Comparison of ENCODE assay signal across 8 cellular contexts in the genomic region with DNA sequence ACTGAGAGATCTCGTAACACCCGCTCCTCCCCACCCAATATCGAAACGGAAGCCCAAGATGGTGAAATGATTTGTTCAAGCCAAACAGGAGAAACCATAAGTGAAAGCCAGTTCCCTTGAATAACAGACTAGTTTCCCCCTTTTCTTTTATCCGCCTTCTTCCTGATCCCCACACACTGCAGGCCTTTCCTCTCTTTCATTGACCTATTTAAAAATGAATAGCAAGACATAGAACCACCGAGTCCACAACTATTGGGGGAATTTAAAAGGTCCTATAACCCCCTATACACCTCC. TPM values are rescaled to one million over a fixed set of nuclear protein-coding genes. Genes with fewer than 3 reads are reported as not detected.
DNase-seq lines count a peak whose midpoint lies in the region; ATAC-seq and TF ChIP-seq lines count a peak whose summit lies in the region.

No MANE protein-coding gene starts in this region.

- peak overlapping the region; percentile 95 for H3K4me3 Mint-ChIP-seq in endothelial cell (ENCODE audit: unreplicated experiment)
- H3K4me3 Mint-ChIP-seq in osteocyte (ENCODE audit: unreplicated experiment), result peak overlapping the region; percentile 84

- H3K79me2 ChIP-seq in DND-41 (ENCODE audit: insufficient read depth, low read length), result peaks cover 24% of the 10 kb centered on the region

- H3K4me1 Mint-ChIP-seq in endothelial cell (ENCODE audit: unreplicated experiment) (peaks cover 18% of the 10 kb centered on the region), osteocyte (ENCODE audit: unreplicated experiment) (peaks cover 20% of the 10 kb centered on the region)

- TF ChIP-seq CTCF in DND-41 (IDR thresholded peaks at IDR 0.05; ENCODE audit: borderline replicate concordance, extremely low read depth, low read length, poor library complexity, severe bottlenecking), result no peak
- no peak for TF ChIP-seq CTCF in endothelial cell (IDR thresholded peaks at IDR 0.05; ENCODE audit: unreplicated experiment)
- no peak for TF ChIP-seq CTCF in osteocyte (IDR thresholded peaks at IDR 0.05)

- no peaks in the 10 kb centered on the region for H4K20me1 ChIP-seq in DND-41 (ENCODE audit: insufficient read depth, low read length)

- H3K9me3 Mint-ChIP-seq in endothelial cell (ENCODE audit: unreplicated experiment), result no peaks in the 10 kb centered on the region
- H3K9me3 Mint-ChIP-seq in osteocyte (ENCODE audit: unreplicated experiment), result no peaks in the 10 kb centered on the region

- H3K27ac Mint-ChIP-seq in endothelial cell (ENCODE audit: unreplicated experiment) (peak overlapping the region; percentile 96), osteocyte (ENCODE audit: unreplicated experiment) (peak overlapping the region; percentile 94)

- H3K4me1 ChIP-seq in DND-41 (ENCODE audit: insufficient read depth, low read length) (peaks cover 29% of the 10 kb centered on the region), NT2/D1 (ENCODE audit: insufficient read depth, insufficient read length) (no peaks in the 10 kb centered on the region)

- H3K27me3 ChIP-seq in DND-41 (ENCODE audit: insufficient read depth, low read length, poor library complexity) (no peaks in the 10 kb centered on the region), NT2/D1 (ENCODE audit: insufficient read depth, insufficient read length) (no peaks in the 10 kb centered on the region)

- H3K36me3 Mint-ChIP-seq in endothelial cell (ENCODE audit: low read depth, unreplicated experiment) (peaks cover 9% of the 10 kb centered on the region), osteocyte (ENCODE audit: unreplicated experiment) (peaks cover 14% of the 10 kb centered on the region)

- peaks cover 28% of the 10 kb centered on the region for H3K36me3 ChIP-seq in DND-41 (ENCODE audit: insufficient read depth, low read length)
- peaks cover 32% of the 10 kb centered on the region for H3K36me3 ChIP-seq in NT2/D1 (ENCODE audit: insufficient read depth, insufficient read length, low read length)

- peak overlapping the region; percentile 82 for H2AFZ ChIP-seq in DND-41 (ENCODE audit: low read depth, low read length)

- peak overlapping the region; percentile 92 for H3K27ac ChIP-seq in DND-41 (ENCODE audit: low read length)

- no peaks in the 10 kb centered on the region for H3K27me3 Mint-ChIP-seq in endothelial cell (ENCODE audit: unreplicated experiment)
- H3K27me3 Mint-ChIP-seq in osteocyte (ENCODE audit: unreplicated experiment), result no peaks in the 10 kb centered on the region

- H3K4me3 ChIP-seq in DND-41 (ENCODE audit: low read depth in 1 of 2, low read length in 2 of 2) (peak overlapping the region; percentile 16 to 65; a peak in 3 of 4 replicates), NT2/D1 (ENCODE audit: insufficient read length, low read depth) (peak overlapping the region; percentile 76)

- no peak for ATAC-seq in DND-41 (ENCODE audit: insufficient read depth, low read depth)

- H3K9me3 ChIP-seq in DND-41 (ENCODE audit: insufficient read depth, low read length, severe bottlenecking) (no peaks in the 10 kb centered on the region), NT2/D1 (ENCODE audit: insufficient read depth, low read length) (peaks cover 16% of the 10 kb centered on the region; the same call in 1 of the 2 replicates)

- DNase-seq in DND-41 (no peak), NT2/D1 (ENCODE audit: low read depth, low spot score) (no peak), endothelial cell (ENCODE audit: low spot score) (no peak), osteocyte (ENCODE audit: extremely low spot score, unreplicated experiment) (no peak), NCI-H1417 (lab: John Stamatoyannopoulos, UW) (no peak), SW480 (ENCODE audit: low spot score) (no peak), NCI-H774 (lab: John Stamatoyannopoulos, UW) (no peak), midbrain (lab: John Stamatoyannopoulos, UW) (no peak)

- H3K9ac ChIP-seq in DND-41 (ENCODE audit: low read depth, low read length) (peak overlapping the region; percentile 73), NT2/D1 (ENCODE audit: insufficient read length, low read depth) (peak overlapping the region; percentile 51)

- H3K4me2 ChIP-seq in DND-41 (ENCODE audit: insufficient read depth, low read length), result peak overlapping the region; percentile 66

RNA-seq across cellular contexts. Expression of a gene that starts 0.4 kb away (rescaled TPM):
- total RNA-seq in endothelial cell (ENCODE audit: unreplicated experiment), result 16.9 TPM
- total RNA-seq in osteocyte, result 16.1 and 18.2 TPM in 2 replicates

RNA-seq across cellular contexts. Expression of a gene that starts 17.2 kb away (rescaled TPM):
- total RNA-seq in endothelial cell (ENCODE audit: unreplicated experiment) (2.0 TPM), osteocyte (2.1 and 2.4 TPM in 2 replicates)

RNA-seq across cellular contexts. Expression of a gene that starts 25.2 kb away (rescaled TPM):
- total RNA-seq in endothelial cell (ENCODE audit: unreplicated experiment) (0.23 TPM), osteocyte (not detected in 2 replicates)
